Comparison of ENCODE assay signal across 14 cellular contexts in the genomic region with DNA sequence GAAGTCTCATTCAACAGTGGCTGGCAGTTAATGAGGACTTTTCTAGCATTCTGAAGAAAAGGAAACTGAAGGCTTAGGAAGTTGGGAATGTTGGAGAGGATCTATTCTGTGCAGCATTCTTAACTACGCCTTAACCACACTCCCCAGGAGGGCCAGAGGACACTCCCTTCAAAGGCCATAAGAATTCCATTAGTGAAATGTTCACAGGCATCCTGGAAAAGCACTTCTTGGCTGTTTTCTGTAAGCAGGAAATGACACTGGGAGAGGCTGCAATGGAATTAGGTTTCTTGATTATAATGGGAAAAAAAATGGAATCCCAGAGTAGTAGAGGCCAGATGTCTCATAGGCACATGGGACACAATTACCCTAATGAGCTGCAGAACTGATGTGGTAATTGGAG.
DNase-seq lines count a peak whose midpoint lies in the region; ATAC-seq and TF ChIP-seq lines count a peak whose summit lies in the region.
"Had no signal": no experiment of that assay in that cellular context is flagged by ENCODE, and none has a peak within 500 bp of the region (broad histone marks: within the 10 kb centered on the region; RNA-seq: fewer than 3 reads in every experiment).

No MANE protein-coding gene starts in this region.

- peaks cover 1% of the 10 kb centered on the region for H3K4me1 ChIP-seq in PC-3 (ENCODE audit: insufficient read depth, low read length)
- H3K4me1 ChIP-seq in skeletal muscle tissue (ENCODE audit: control insufficient read depth in 3 of 3, insufficient read depth in 3 of 3, low read length in 3 of 3) = peaks cover 0 to 8% (median 4%) of the 10 kb centered on the region in 3 donors
- no peaks in the 10 kb centered on the region for H3K4me1 ChIP-seq in adrenal gland (replicated peaks in 1 of 2)
- H3K4me1 ChIP-seq: colonic mucosa had no signal

- intact Hi-C loops in PC-3 (cut with micrococcal nuclease) = no loop called here
- intact Hi-C loops in adrenal gland (cut with DNase I) = no loop called here

- CTCF ChIA-PET in PC-3 (lab: Charles Lee) = no interaction called here

- H3K27ac ChIP-seq in PC-3 (ENCODE audit: low read length) (no peak overlapping the region), skeletal muscle tissue (ENCODE audit: low read depth, low read length) (peak overlapping the region; percentile 64), adrenal gland (peak overlapping the region in 1 of 5 donors; percentile 66)
- H3K27ac ChIP-seq: colonic mucosa had no signal

- H3K36me3 ChIP-seq in PC-3 (ENCODE audit: low read depth, low read length) (no peaks in the 10 kb centered on the region), skeletal muscle tissue (ENCODE audit: control insufficient read depth in 3 of 3, insufficient read depth in 3 of 3, low read length in 3 of 3) (no peaks in the 10 kb centered on the region), adrenal gland (replicated peaks in 1 of 2) (no peaks in the 10 kb centered on the region)
- H3K36me3 ChIP-seq: colonic mucosa had no signal

- H3K4me3 ChIP-seq in PC-3 (ENCODE audit: low read length) (no peak overlapping the region), fibroblast of pulmonary artery (replicated peaks; ENCODE audit: low read depth, low read length) (no peak overlapping the region), skeletal muscle tissue (ENCODE audit: low read length in 3 of 3) (no peak overlapping the region), adrenal gland (no peak overlapping the region)
- H3K4me3 ChIP-seq: colonic mucosa had no signal

- no peak overlapping the region for H3K4me2 ChIP-seq in PC-3 (ENCODE audit: low read length)

- TF ChIP-seq CTCF in PC-3 (conservative IDR thresholded peaks at IDR 0.05; ENCODE audit: low read depth, low read length) = no peak
- no peak for TF ChIP-seq CTCF in fibroblast of pulmonary artery (IDR thresholded peaks at IDR 0.05; ENCODE audit: low read length, missing control alignments)
- TF ChIP-seq CTCF in adrenal gland (IDR thresholded peaks at IDR 0.05) = no peak

- no peaks in the 10 kb centered on the region for H3K9me2 ChIP-seq in PC-3 (replicated peaks; ENCODE audit: low read length)

- peak; percentile 96 for DNase-seq in GM04503 (ENCODE audit: low read depth)
- no peak for DNase-seq in PC-3
- peak; percentile 54 for DNase-seq in fibroblast of pulmonary artery (ENCODE audit: low read depth)
- no peak for DNase-seq in activated CD4-positive, CD25-positive, alpha-beta regulatory T cell (lab: John Stamatoyannopoulos, UW)
- DNase-seq in NCI-H1417 treated with DMSO at 0.1 percent for 48 hours (lab: John Stamatoyannopoulos, UW) = no peak
- no peak for DNase-seq in adrenal gland
- DNase-seq in iPS-NIHi7 (ENCODE audit: extremely low spot score) = no peak
- DNase-seq: activated naive CD4-positive, alpha-beta T cell treated with Interleukin-2 at 50 U/mL for 16 hours; colonic mucosa; MV-4-11; NCI-H345; T1000 had no signal

- no peak for TF ChIP-seq POLR2A in adrenal gland (IDR thresholded peaks at IDR 0.05)

- H3K9me3 ChIP-seq in PC-3 (ENCODE audit: low read length) (no peaks in the 10 kb centered on the region), skeletal muscle tissue (ENCODE audit: control insufficient read depth in 3 of 3, low read length in 3 of 3) (no peaks in the 10 kb centered on the region), adrenal gland (replicated peaks in 1 of 3) (no peaks in the 10 kb centered on the region)
- H3K9me3 ChIP-seq: colonic mucosa had no signal

- no peaks in the 10 kb centered on the region for H4K20me1 ChIP-seq in PC-3 (ENCODE audit: low read length)

- H2AFZ ChIP-seq in PC-3 (ENCODE audit: low read length) = no peak overlapping the region

- H3K9ac ChIP-seq in PC-3 (ENCODE audit: low read length) (no peak overlapping the region), skeletal muscle tissue (ENCODE audit: low read depth in 1 of 3, low read length in 3 of 3) (no peak overlapping the region)

- H3K27me3 ChIP-seq in PC-3 (ENCODE audit: low read length) (no peaks in the 10 kb centered on the region), skeletal muscle tissue (ENCODE audit: control insufficient read depth in 3 of 3, insufficient read depth in 3 of 3, low read length in 3 of 3) (no peaks in the 10 kb centered on the region), adrenal gland (no peaks in the 10 kb centered on the region)
- H3K27me3 ChIP-seq: colonic mucosa had no signal

- POLR2A ChIA-PET in PC-3 (lab: Charles Lee; ENCODE audit: unreplicated experiment) = no interaction called here

- BruUV-seq in PC-3 (replicated peaks; lab: Mats Ljungman, UMichigan) = no TSS peak

- WGBS in adrenal gland, 4 donors = 58 to 79% (median 69%) methylated on average over 1 of the region's 1 CpG

- ATAC-seq in PC-3 = peak; percentile 18; the same call in 1 of the 2 replicates
- ATAC-seq: esophagus mucosa had no signal

- no peaks in the 10 kb centered on the region for H3K79me2 ChIP-seq in PC-3 (ENCODE audit: low read length)

- H3F3A ChIP-seq in PC-3 (ENCODE audit: low read length, unreplicated experiment) = no peaks in the 10 kb centered on the region

Comparison
In these comparisons a context has a peak if more than half of its experiments do, and no peak if none do; other contexts are left out.
1. DNase-seq: peak in GM04503 (single experiment) and fibroblast of pulmonary artery (single experiment); none in PC-3 (single experiment), activated CD4-positive, CD25-positive, alpha-beta regulatory T cell (0 of 4), NCI-H1417 treated with DMSO at 0.1 percent for 48 hours (single experiment), adrenal gland (0 of 7) and iPS-NIHi7 (single experiment).